8 cellular contexts compared by ENCODE assay signal in genomic region chr3:36540898-36541518, GRCh38.
DNase-seq lines count a peak whose midpoint lies in the region; ATAC-seq and TF ChIP-seq lines count a peak whose summit lies in the region.

No MANE protein-coding gene starts in this region.

- peak; percentile 96 for TF ChIP-seq CTCF in brain microvascular endothelial cell (IDR thresholded peaks at IDR 0.05; ENCODE audit: low read depth, low read length, missing control alignments)

- no peaks in the 10 kb centered on the region for H3K36me3 ChIP-seq in brain microvascular endothelial cell (replicated peaks)

- H3K4me3 ChIP-seq in brain microvascular endothelial cell (ENCODE audit: low read depth, low read length): no peak overlapping the region

- in situ Hi-C loops in brain microvascular endothelial cell (cut with HindIII; ENCODE audit: low pct_ligation_motif_present, low sequenced_read_pairs): no loop called here

- peak; percentile 40 for DNase-seq in EL
- peak; percentile 25 to 43 for DNase-seq in Kasumi-1 (lab: John Stamatoyannopoulos, UW)
- DNase-seq in brain microvascular endothelial cell: peak; percentile 47
- peak; percentile 49 for DNase-seq in myocyte (ENCODE audit: low read depth)
- no peak for DNase-seq in activated CD4-positive, alpha-beta T cell treated with anti-CD3 and anti-CD28 coated beads, Interleukin-2, amount 50 U/mL, for 4 hours
- DNase-seq in OCI-M2 (lab: John Stamatoyannopoulos, UW; ENCODE audit: unreplicated experiment): no peak
- no peak for DNase-seq in activated effector memory CD4-positive, alpha-beta T cell treated with Interleukin-2 at 50 U/mL for 16 hours

- no peaks in the 10 kb centered on the region for H3K27me3 ChIP-seq in brain microvascular endothelial cell (replicated peaks)

- H3K27ac ChIP-seq in brain microvascular endothelial cell: no peak overlapping the region

- no peak for ATAC-seq in GM19467 (IDR thresholded peaks at IDR 0.05; ENCODE audit: unreplicated experiment)

Comparison
In these comparisons a context has a peak if more than half of its experiments do, and no peak if none do; other contexts are left out.
1. DNase-seq: peak in EL (single experiment), Kasumi-1 (2 of 2), brain microvascular endothelial cell (single experiment) and myocyte (single experiment); none in activated CD4-positive, alpha-beta T cell treated with anti-CD3 and anti-CD28 coated beads, Interleukin-2, amount 50 U/mL, for 4 hours (0 of 2), OCI-M2 (single experiment) and activated effector memory CD4-positive, alpha-beta T cell treated with Interleukin-2 at 50 U/mL for 16 hours (single experiment).